Comparison of ENCODE assay signal across 8 cellular contexts in genomic region chr2:11753452-11753885, GRCh38. TPM values are rescaled to one million over a fixed set of nuclear protein-coding genes. Genes with fewer than 3 reads are reported as not detected.
DNase-seq lines count a peak whose midpoint lies in the region; ATAC-seq and FAIRE-seq lines count a peak whose summit lies in the region.

No MANE protein-coding gene starts in this region.

- peak overlapping the region in 1 of 2 experiments; percentile 32 for H3K4me3 ChIP-seq in mesenchymal stem cell (ENCODE audit: insufficient read depth in 1 of 2, low read depth in 1 of 2, low read length in 2 of 2)

- 44% methylated on average over 2 of the region's 5 CpGs for WGBS in mesenchymal stem cell

- H2BK120ac ChIP-seq in mesenchymal stem cell (ENCODE audit: low read depth, low read length), result no peak overlapping the region

- no peaks in the 10 kb centered on the region for H3K9me3 Mint-ChIP-seq in activated naive CD8-positive, alpha-beta T cell (ENCODE audit: low read depth)

- H2BK15ac ChIP-seq in mesenchymal stem cell (ENCODE audit: low read depth, poor library complexity, severe bottlenecking), result no peak overlapping the region

- FAIRE-seq in GM19239 (lab: Jason Lieb, UNC) (peak; percentile 88), RCC 7860 (lab: Jason Lieb, UNC) (no peak)

- no peak overlapping the region for H3K4me2 ChIP-seq in mesenchymal stem cell (ENCODE audit: low read length, poor library complexity, severe bottlenecking)

- peak overlapping the region in 1 of 2 experiments; percentile 83 for H3K18ac ChIP-seq in mesenchymal stem cell (ENCODE audit: low read depth in 1 of 2, low read length in 2 of 2)

- peaks cover 17% of the 10 kb centered on the region for H3K4me1 ChIP-seq in mesenchymal stem cell (ENCODE audit: control insufficient read depth, insufficient read depth, low read depth, low read length)

- no peak overlapping the region for H3K4ac ChIP-seq in mesenchymal stem cell (ENCODE audit: low read depth in 1 of 2, low read length in 2 of 2)

- peak; percentile 84 for ATAC-seq in HG03159 (IDR thresholded peaks at IDR 0.05; ENCODE audit: unreplicated experiment)

- no peaks in the 10 kb centered on the region for H3K9me3 ChIP-seq in mesenchymal stem cell (ENCODE audit: control insufficient read depth, low read length)

- H3K27me3 Mint-ChIP-seq in activated naive CD8-positive, alpha-beta T cell, result no peaks in the 10 kb centered on the region

- H3K27ac Mint-ChIP-seq in activated naive CD8-positive, alpha-beta T cell, result peak overlapping the region; percentile 97

- H3K4me3 Mint-ChIP-seq in activated naive CD8-positive, alpha-beta T cell, result peak overlapping the region; percentile 85

- H3K23ac ChIP-seq in mesenchymal stem cell (ENCODE audit: low read length in 2 of 2), result no peak overlapping the region

- no peak overlapping the region for H4K8ac ChIP-seq in mesenchymal stem cell (ENCODE audit: low read length)

- no peak overlapping the region for H3K9ac ChIP-seq in mesenchymal stem cell (ENCODE audit: low read length)

- no peaks in the 10 kb centered on the region for H3K36me3 ChIP-seq in mesenchymal stem cell (ENCODE audit: control insufficient read depth in 1 of 2, insufficient read depth in 2 of 2, low read depth in 1 of 2, low read length in 2 of 2)

- H4K91ac ChIP-seq in mesenchymal stem cell (ENCODE audit: low read length), result no peak overlapping the region

- H3K27me3 ChIP-seq in mesenchymal stem cell (ENCODE audit: control insufficient read depth in 1 of 2, insufficient read depth in 1 of 2, low read length in 2 of 2), result no peaks in the 10 kb centered on the region

- H2BK12ac ChIP-seq in mesenchymal stem cell (ENCODE audit: low read length in 2 of 2), result peak overlapping the region; percentile 24 to 49

- peaks cover 88% of the 10 kb centered on the region for H3K4me1 Mint-ChIP-seq in activated naive CD8-positive, alpha-beta T cell (ENCODE audit: low read depth)

- DNase-seq in COLO668 (lab: John Stamatoyannopoulos, UW; ENCODE audit: unreplicated experiment), result peak; percentile 84
- peak; percentile 65 for DNase-seq in GM19239 (ENCODE audit: insufficient read length, low spot score)
- peak; percentile 77 for DNase-seq in NCI-H526 treated with DMSO at 0.1 percent for 48 hours (lab: John Stamatoyannopoulos, UW)
- DNase-seq in mesenchymal stem cell, result peak; percentile 22
- DNase-seq in RCC 7860 (ENCODE audit: low spot score), result no peak
- DNase-seq in amygdala (lab: John Stamatoyannopoulos, UW), result no peak

- H3K79me1 ChIP-seq in mesenchymal stem cell (replicated peaks; ENCODE audit: low read length, poor library complexity, severe bottlenecking), result peaks cover 43% of the 10 kb centered on the region

- no peak overlapping the region for H3K27ac ChIP-seq in mesenchymal stem cell (ENCODE audit: low read length, poor library complexity, severe bottlenecking)

- H2AK5ac ChIP-seq in mesenchymal stem cell (ENCODE audit: low read length, severe bottlenecking), result no peak overlapping the region

- no peaks in the 10 kb centered on the region for H3K36me3 Mint-ChIP-seq in activated naive CD8-positive, alpha-beta T cell

- H2BK5ac ChIP-seq in mesenchymal stem cell (ENCODE audit: low read depth, low read length, poor library complexity, severe bottlenecking), result no peak overlapping the region

- no peak overlapping the region for H3K14ac ChIP-seq in mesenchymal stem cell (ENCODE audit: low read length in 2 of 2)

- no peak overlapping the region for H2AFZ ChIP-seq in mesenchymal stem cell (ENCODE audit: low read depth, low read length)

RNA-seq across cellular contexts. Expression of gene LPIN1, which starts 7.0 kb away (rescaled TPM):
- 42.3 TPM for polyA plus RNA-seq in mesenchymal stem cell (2013, experiment 1 of 2)
- polyA plus RNA-seq in mesenchymal stem cell (2013, experiment 2 of 2), result 40.8 TPM

Comparison
In these comparisons a context has a peak if more than half of its experiments do, and no peak if none do; other contexts are left out.
1. DNase-seq: peak in COLO668 (single experiment), GM19239 (single experiment), NCI-H526 treated with DMSO at 0.1 percent for 48 hours (single experiment) and mesenchymal stem cell (single experiment); none in RCC 7860 (single experiment) and amygdala (0 of 56).